Comparison of ENCODE assay signal across 2 cellular contexts in genomic region chr1:67759066-67759465, GRCh38.
TF ChIP-seq lines count a peak whose summit lies in the region.

No MANE protein-coding gene starts in this region.

TF ChIP-seq in IMR-90, 13 proteins besides CTCF, POLR2A, EP300 and RAD21:
- TF ChIP-seq FOS (IDR thresholded peaks at IDR 0.05; ENCODE audit: low read depth, low read length) (no peak), NFE2L2 (IDR thresholded peaks at IDR 0.05; ENCODE audit: low read depth, low read length) (no peak), CEBPB (IDR thresholded peaks at IDR 0.05; ENCODE audit: low read depth, low read length) (no peak), RCOR1 (IDR thresholded peaks at IDR 0.05; ENCODE audit: insufficient replicate concordance, low read length) (no peak), SMC3 (IDR thresholded peaks at IDR 0.05; ENCODE audit: low read depth, low read length) (no peak), RFX5 (IDR thresholded peaks at IDR 0.05; ENCODE audit: low read depth, low read length) (no peak), MXI1 (IDR thresholded peaks at IDR 0.05; ENCODE audit: borderline replicate concordance, low read depth, low read length) (no peak), USF2 (IDR thresholded peaks at IDR 0.05; ENCODE audit: low read depth, low read length) (no peak), CHD1 (IDR thresholded peaks at IDR 0.05; ENCODE audit: low read depth, low read length) (no peak), BHLHE40 (IDR thresholded peaks at IDR 0.05; ENCODE audit: low read depth, low read length) (no peak), ELK1 (IDR thresholded peaks at IDR 0.05; ENCODE audit: borderline replicate concordance, low read depth, low read length) (no peak), MAZ (IDR thresholded peaks at IDR 0.05; ENCODE audit: borderline replicate concordance, low read depth, low read length) (no peak), MAFK (IDR thresholded peaks at IDR 0.05; ENCODE audit: low read depth, low read length) (no peak)

TF ChIP-seq in K562, 482 proteins besides CTCF, POLR2A, EP300 and RAD21:
- peak in 1 of 3 experiments; percentile 13 for TF ChIP-seq YY1 (IDR thresholded peaks at IDR 0.05; ENCODE audit: borderline replicate concordance in 1 of 3, control insufficient read depth in 1 of 3, extremely low read depth in 1 of 3, insufficient read depth in 3 of 3, insufficient read length in 1 of 3, insufficient replicate concordance in 2 of 3, low read depth in 1 of 3, low read length in 2 of 3)
- 0 out of 2 replicates have a peak, but pooled peaks have one; percentile 13 for TF ChIP-seq ZNF592 (IDR thresholded peaks at IDR 0.05)
- TF ChIP-seq SMAD4 (CRISPR knock-in tag; conservative IDR thresholded peaks at IDR 0.05): 0 out of 2 replicates have a peak, but pooled peaks have one; percentile 22
- TF ChIP-seq HNRNPH1 (optimal IDR thresholded peaks at IDR 0.05; ENCODE audit: low read depth, low read length): no peak
- TF ChIP-seq EGR1 (conservative IDR thresholded peaks at IDR 0.05): peak; percentile 55
- TF ChIP-seq E2F6 (IDR thresholded peaks at IDR 0.05; ENCODE audit: borderline replicate concordance in 1 of 2, extremely low read depth in 1 of 2, insufficient read depth in 1 of 2, insufficient read length in 1 of 2, low read depth in 1 of 2, low read length in 1 of 2, poor library complexity in 1 of 2, severe bottlenecking in 1 of 2): peak in 1 of 2 experiments; percentile 29
- TF ChIP-seq PML (IDR thresholded peaks at IDR 0.05; ENCODE audit: low read length): no peak
- TF ChIP-seq HMBOX1 (IDR thresholded peaks at IDR 0.05): 0 out of 2 replicates have a peak, but pooled peaks have one; percentile 16
- no peak for TF ChIP-seq ELK3 (CRISPR knock-in tag; IDR thresholded peaks at IDR 0.05)
- 0 out of 2 replicates have a peak, but pooled peaks have one; percentile 23 for TF ChIP-seq MGA (IDR thresholded peaks at IDR 0.05)
- TF ChIP-seq CREB1 (IDR thresholded peaks at IDR 0.05): no peak
- no peak for TF ChIP-seq CREB1 (CRISPR knock-in tag; IDR thresholded peaks at IDR 0.05)
- no peak for TF ChIP-seq ATF2 (CRISPR knock-in tag; IDR thresholded peaks at IDR 0.05)
